In genomic region chr2:172864182-172864581, GRCh38 we compare ENCODE assay signal across 8 cellular contexts.
A peak's percentile ranks its signal among the peaks of the same experiment; 100 is the strongest.
DNase-seq lines count a peak whose midpoint lies in the region; ATAC-seq and TF ChIP-seq lines count a peak whose summit lies in the region.

No MANE protein-coding gene starts in this region.

- no peaks in the 10 kb centered on the region for H3K9me3 ChIP-seq in SJSA1 (replicated peaks)

- no peak overlapping the region for H3K27ac ChIP-seq in SJSA1

- no TSS peak for BruUV-seq in MCF 10A (replicated peaks; lab: Mats Ljungman, UMichigan)

- H3K4me3 Mint-ChIP-seq in MCF 10A (ENCODE audit: unreplicated experiment) = no peak overlapping the region
- no peak overlapping the region for H3K4me3 Mint-ChIP-seq in stimulated activated naive CD8-positive, alpha-beta T cell treated with anti-CD3 and anti-CD28 coated beads, Interleukin-15, amount 100 ng/mL, for 72 hours

- peaks cover 10% of the 10 kb centered on the region for H3K4me1 ChIP-seq in SJSA1 (replicated peaks)

- H3K4me3 ChIP-seq in HFF-Myc (replicated peaks; ENCODE audit: low read depth, low read length) = no peak overlapping the region
- no peak overlapping the region for H3K4me3 ChIP-seq in SJSA1

- ATAC-seq in left colon = peak; percentile 64
- peak; percentile 68 for ATAC-seq in stimulated activated naive CD8-positive, alpha-beta T cell treated with anti-CD3 and anti-CD28 coated beads, Interleukin-15, amount 100 ng/mL, for 72 hours

- intact Hi-C loops in MCF 10A (cut with micrococcal nuclease) (loop anchor here (1.0 to 2.0 kb wide), 3 partner anchors 57 to 158 kb away; no protein-coding TSS in a partner anchor), left colon (cut with DNase I, micrococcal nuclease) (loop anchor here in 1 of 2 donors (10.0 kb wide), 1 partner anchor 71 kb away; no protein-coding TSS in a partner anchor)

- no peaks in the 10 kb centered on the region for H3K4me1 Mint-ChIP-seq in MCF 10A (ENCODE audit: insufficient read depth, unreplicated experiment)
- H3K4me1 Mint-ChIP-seq in stimulated activated naive CD8-positive, alpha-beta T cell treated with anti-CD3 and anti-CD28 coated beads, Interleukin-15, amount 100 ng/mL, for 72 hours = no peaks in the 10 kb centered on the region

- no peaks in the 10 kb centered on the region for H3K36me3 Mint-ChIP-seq in MCF 10A (ENCODE audit: insufficient read depth, unreplicated experiment)

- H3K27me3 Mint-ChIP-seq in MCF 10A (ENCODE audit: insufficient read depth, unreplicated experiment) = peaks cover 10% of the 10 kb centered on the region
- peaks cover 24% of the 10 kb centered on the region for H3K27me3 Mint-ChIP-seq in stimulated activated naive CD8-positive, alpha-beta T cell treated with anti-CD3 and anti-CD28 coated beads, Interleukin-15, amount 100 ng/mL, for 72 hours

- H3K36me3 ChIP-seq in SJSA1 = no peaks in the 10 kb centered on the region

- TF ChIP-seq CTCF in HFF-Myc (IDR thresholded peaks at IDR 0.05; ENCODE audit: low read depth, low read length, missing control alignments) = peak; percentile 65
- peak; percentile 65 for TF ChIP-seq CTCF in MCF 10A (IDR thresholded peaks at IDR 0.05; ENCODE audit: unreplicated experiment)

- POLR2A ChIA-PET in MCF 10A (lab: Yijun Ruan, JAX) = no interaction called here

- DNase-seq in CMK (ENCODE audit: low read depth) (peak; percentile 32), HFF-Myc (ENCODE audit: extremely low read depth, low read depth) (no peak), SJSA1 (ENCODE audit: low read depth in 1 of 2, low spot score in 2 of 2) (peak; percentile 54 to 64), MCF 10A (ENCODE audit: unreplicated experiment) (peak; percentile 72), left colon (peak in 1 of 2 donors; percentile 64), OCI-M2 (lab: John Stamatoyannopoulos, UW; ENCODE audit: unreplicated experiment) (no peak), retina (no peak)
- DNase-seq in stimulated activated naive CD8-positive, alpha-beta T cell treated with anti-CD3 and anti-CD28 coated beads, Interleukin-15, amount 100 ng/mL, for 72 hours = peak; percentile 43 to 55

- H3K27me3 ChIP-seq in SJSA1 (replicated peaks) = no peaks in the 10 kb centered on the region

- H3K9me3 Mint-ChIP-seq in MCF 10A (ENCODE audit: unreplicated experiment) = no peaks in the 10 kb centered on the region
- no peaks in the 10 kb centered on the region for H3K9me3 Mint-ChIP-seq in stimulated activated naive CD8-positive, alpha-beta T cell treated with anti-CD3 and anti-CD28 coated beads, Interleukin-15, amount 100 ng/mL, for 72 hours

- CTCF ChIA-PET in MCF 10A (lab: Yijun Ruan, JAX) = interaction anchor here (0.6 to 2.7 kb wide), 4 partner anchors 58 to 676 kb away, joined by 4 to 20 read pairs (median 4); no protein-coding TSS in a partner anchor

- no peak overlapping the region for H3K27ac Mint-ChIP-seq in MCF 10A (ENCODE audit: low read depth, unreplicated experiment)
- peak overlapping the region in 1 of 2 donors; percentile 62 for H3K27ac Mint-ChIP-seq in stimulated activated naive CD8-positive, alpha-beta T cell treated with anti-CD3 and anti-CD28 coated beads, Interleukin-15, amount 100 ng/mL, for 72 hours

Comparison
In these comparisons a context has a peak if more than half of its experiments do, and no peak if none do; other contexts are left out.
1. DNase-seq: peak in CMK (single experiment), SJSA1 (2 of 2), MCF 10A (single experiment) and stimulated activated naive CD8-positive, alpha-beta T cell treated with anti-CD3 and anti-CD28 coated beads, Interleukin-15, amount 100 ng/mL, for 72 hours (2 of 2); none in HFF-Myc (single experiment), OCI-M2 (single experiment) and retina (single experiment).